ENCODE assay signal across 1 cellular context in genomic region chr12:52587563-52587962, GRCh38.
TF ChIP-seq lines count a peak whose summit lies in the region.

No MANE protein-coding gene starts in this region.

TF ChIP-seq in H1, 55 proteins besides CTCF, POLR2A, EP300 and RAD21:
- TF ChIP-seq JUN (IDR thresholded peaks at IDR 0.05; ENCODE audit: low read depth, low read length), result no peak
- TF ChIP-seq JUND (IDR thresholded peaks at IDR 0.05; ENCODE audit: low read length), result no peak
- TF ChIP-seq MAX (IDR thresholded peaks at IDR 0.05), result no peak
- no peak for TF ChIP-seq BRCA1 (IDR thresholded peaks at IDR 0.05; ENCODE audit: low read depth, low read length)
- TF ChIP-seq TAF1 (IDR thresholded peaks at IDR 0.05; ENCODE audit: low read depth, low read length), result no peak
- no peak for TF ChIP-seq CBX8 (IDR thresholded peaks at IDR 0.05; ENCODE audit: borderline replicate concordance, low read depth, low read length)
- no peak for TF ChIP-seq ZNF274 (IDR thresholded peaks at IDR 0.05; ENCODE audit: borderline replicate concordance, extremely low read depth, low read length)
- TF ChIP-seq TEAD4 (IDR thresholded peaks at IDR 0.05; ENCODE audit: low read depth, low read length), result no peak
- no peak for TF ChIP-seq TBP (IDR thresholded peaks at IDR 0.05; ENCODE audit: low read depth, low read length)
- no peak for TF ChIP-seq BCL11A (IDR thresholded peaks at IDR 0.05; ENCODE audit: low read depth in 2 of 2, low read length in 2 of 2)
- TF ChIP-seq POLR2AphosphoS5 (IDR thresholded peaks at IDR 0.05; ENCODE audit: low read depth, low read length), result no peak
- no peak for TF ChIP-seq RNF2 (IDR thresholded peaks at IDR 0.05; ENCODE audit: borderline replicate concordance, low read depth, low read length, missing control alignments, poor library complexity, severe bottlenecking)
- no peak for TF ChIP-seq HDAC2 (IDR thresholded peaks at IDR 0.05; ENCODE audit: borderline replicate concordance in 1 of 2, low read depth in 2 of 2, low read length in 2 of 2)
- TF ChIP-seq, protein P1, sequence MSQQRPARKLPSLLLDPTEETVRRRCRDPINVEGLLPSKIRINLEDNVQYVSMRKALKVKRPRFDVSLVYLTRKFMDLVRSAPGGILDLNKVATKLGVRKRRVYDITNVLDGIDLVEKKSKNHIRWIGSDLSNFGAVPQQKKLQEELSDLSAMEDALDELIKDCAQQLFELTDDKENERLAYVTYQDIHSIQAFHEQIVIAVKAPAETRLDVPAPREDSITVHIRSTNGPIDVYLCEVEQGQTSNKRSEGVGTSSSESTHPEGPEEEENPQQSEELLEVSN (IDR thresholded peaks at IDR 0.05), result no peak
- TF ChIP-seq EGR1 (IDR thresholded peaks at IDR 0.05; ENCODE audit: borderline replicate concordance, low read depth, low read length), result no peak
- TF ChIP-seq ATF3 (IDR thresholded peaks at IDR 0.05; ENCODE audit: insufficient read depth, low read depth, low read length), result no peak
